In genomic region chr4:21134994-21135393, GRCh38 we compare ENCODE assay signal across 9 cellular contexts.
DNase-seq lines count a peak whose midpoint lies in the region; ATAC-seq and TF ChIP-seq lines count a peak whose summit lies in the region.
"Had no signal": no experiment of that assay in that cellular context is flagged by ENCODE, and none has a peak within 500 bp of the region (broad histone marks: within the 10 kb centered on the region; RNA-seq: fewer than 3 reads in every experiment).

No MANE protein-coding gene starts in this region.

- H3K27me3 Mint-ChIP-seq in T-cell: no peaks in the 10 kb centered on the region

- H4K20me1 ChIP-seq in OCI-LY3 (ENCODE audit: insufficient read depth, low read length) (no peaks in the 10 kb centered on the region), fibroblast of lung (ENCODE audit: control insufficient read depth, extremely low read depth, insufficient read depth, low read length) (no peaks in the 10 kb centered on the region)

- H3K79me2 ChIP-seq in OCI-LY3 (ENCODE audit: low read length) (no peaks in the 10 kb centered on the region), fibroblast of lung (ENCODE audit: control insufficient read depth, insufficient read depth, low read length) (no peaks in the 10 kb centered on the region)

- H3K9ac ChIP-seq in OCI-LY3 (ENCODE audit: low read length) (no peak overlapping the region), fibroblast of lung (ENCODE audit: insufficient read depth, low read length) (no peak overlapping the region)

- H3K27ac Mint-ChIP-seq in T-cell: no peak overlapping the region

- H3K27ac ChIP-seq in OCI-LY3 (ENCODE audit: low read length) (no peak overlapping the region), fibroblast of lung (ENCODE audit: insufficient read depth, low read length) (no peak overlapping the region), vagina (no peak overlapping the region)
- H3K27ac ChIP-seq: HL-60 had no signal

- DNase-seq in NCI-H2081 (lab: John Stamatoyannopoulos, UW) (peak; percentile 47 to 57), NCI-H2081 treated with DMSO at 0.1 percent for 48 hours (lab: John Stamatoyannopoulos, UW) (no peak), fibroblast of lung (ENCODE audit: low read depth in 2 of 2) (peak; percentile 7 to 8), renal cortical epithelial cell (ENCODE audit: low read depth) (peak; percentile 31), T-cell (no peak), vagina (ENCODE audit: extremely low spot score in 2 of 2) (no peak)

- H2AFZ ChIP-seq in OCI-LY3 (ENCODE audit: low read depth, low read length) (no peak overlapping the region), fibroblast of lung (ENCODE audit: low read length) (no peak overlapping the region)

- H3K4me3 Mint-ChIP-seq in T-cell: no peak overlapping the region

- H3K9me3 ChIP-seq in OCI-LY3 (ENCODE audit: insufficient read depth, low read length) (no peaks in the 10 kb centered on the region), fibroblast of lung (ENCODE audit: control insufficient read depth, insufficient read depth, low read depth, low read length) (no peaks in the 10 kb centered on the region), vagina (no peaks in the 10 kb centered on the region)

- ATAC-seq in HG03045 (IDR thresholded peaks at IDR 0.05; ENCODE audit: unreplicated experiment) (no peak), T-cell (replicated peaks in 1 of 4) (no peak)

- no peaks in the 10 kb centered on the region for H3K36me3 Mint-ChIP-seq in T-cell

- H3K4me1 Mint-ChIP-seq in T-cell: no peaks in the 10 kb centered on the region

- CTCF ChIA-PET in T-cell (lab: Charles Lee): interaction anchor here in 1 of 2 donors (3.9 kb wide), 1 partner anchor 361 kb away, joined by 29 read pairs; no protein-coding TSS in a partner anchor

- TF ChIP-seq CTCF in OCI-LY3 (IDR thresholded peaks at IDR 0.05; ENCODE audit: low read depth, low read length) (peak; percentile 44), fibroblast of lung (conservative IDR thresholded peaks at IDR 0.05 in 1 of 2, IDR thresholded peaks at IDR 0.05 in 1 of 2; ENCODE audit: low read depth in 1 of 2, low read length in 2 of 2) (no peak), vagina (IDR thresholded peaks at IDR 0.05) (no peak)

- intact Hi-C loops in vagina (cut with DNase I): no loop called here

- no peak for TF ChIP-seq POLR2A in vagina (IDR thresholded peaks at IDR 0.05)

- H3K27me3 ChIP-seq in OCI-LY3 (ENCODE audit: low read depth, low read length) (no peaks in the 10 kb centered on the region), fibroblast of lung (ENCODE audit: control insufficient read depth, insufficient read depth, low read length) (no peaks in the 10 kb centered on the region), vagina (no peaks in the 10 kb centered on the region)

- H3K4me2 ChIP-seq in OCI-LY3 (ENCODE audit: low read length) (no peak overlapping the region), fibroblast of lung (ENCODE audit: extremely low read depth, insufficient read depth, low read length) (no peak overlapping the region)

- POLR2A ChIA-PET in T-cell (lab: Charles Lee): no interaction called here

- H3K4me1 ChIP-seq in OCI-LY3 (ENCODE audit: low read length) (no peaks in the 10 kb centered on the region), fibroblast of lung (ENCODE audit: control insufficient read depth, extremely low read depth, insufficient read depth, low read length) (no peaks in the 10 kb centered on the region), vagina (no peaks in the 10 kb centered on the region)

- H3K9me3 Mint-ChIP-seq in T-cell: peaks cover 0 to 3% (median 2%) of the 10 kb centered on the region in 3 donors

- H3K36me3 ChIP-seq in OCI-LY3 (replicated peaks; ENCODE audit: low read depth, low read length): no peaks in the 10 kb centered on the region
- H3K36me3 ChIP-seq in fibroblast of lung (ENCODE audit: control insufficient read depth, insufficient read depth, low read length): no peaks in the 10 kb centered on the region
- H3K36me3 ChIP-seq in vagina: no peaks in the 10 kb centered on the region

- H3K4me3 ChIP-seq in OCI-LY3 (ENCODE audit: low read length) (no peak overlapping the region), fibroblast of lung (replicated peaks in 1 of 4; ENCODE audit: control extremely low read depth in 1 of 4, insufficient read depth in 1 of 4, low read depth in 3 of 4, low read length in 4 of 4) (no peak overlapping the region), vagina (no peak overlapping the region)

Comparison
In these comparisons a context has a peak if more than half of its experiments do, and no peak if none do; other contexts are left out.
1. DNase-seq: peak in NCI-H2081 (2 of 2), fibroblast of lung (2 of 2) and renal cortical epithelial cell (single experiment); none in NCI-H2081 treated with DMSO at 0.1 percent for 48 hours (single experiment), T-cell (0 of 34) and vagina (0 of 2).